In the genomic region with DNA sequence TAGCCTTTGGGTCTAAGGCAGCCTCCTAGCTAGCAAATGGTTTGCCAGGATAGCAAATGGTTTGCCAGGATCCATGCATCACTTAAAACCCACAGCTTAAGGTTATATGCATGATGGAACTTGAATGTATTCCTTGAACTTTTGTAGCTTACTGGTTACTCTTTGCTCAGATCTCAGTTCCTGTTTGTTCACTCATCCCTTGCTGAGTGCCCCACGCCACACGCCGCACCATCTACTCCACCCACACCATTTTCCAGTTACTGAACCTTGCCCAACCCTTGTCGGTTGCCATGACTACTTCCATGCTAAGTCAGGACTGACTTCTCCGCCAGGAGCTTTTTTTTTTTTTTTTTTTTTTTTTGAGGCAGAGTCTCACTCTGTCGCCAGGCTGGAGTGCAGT, we compare ENCODE assay signal across 9 cellular contexts. TPM values are rescaled to one million over a fixed set of nuclear protein-coding genes. Genes with fewer than 3 reads are reported as not detected.
DNase-seq lines count a peak whose midpoint lies in the region; ATAC-seq and TF ChIP-seq lines count a peak whose summit lies in the region.
"Had no signal": no experiment of that assay in that cellular context is flagged by ENCODE, and none has a peak within 500 bp of the region (broad histone marks: within the 10 kb centered on the region; RNA-seq: fewer than 3 reads in every experiment).

No MANE protein-coding gene starts in this region.

- H3K27ac ChIP-seq in OCI-LY7 (ENCODE audit: low read depth, low read length, poor library complexity, severe bottlenecking) (peak overlapping the region; percentile 27), right lobe of liver (no peak overlapping the region)

- no TSS peak for BruUV-seq in OCI-LY7 (replicated peaks; lab: Mats Ljungman, UMichigan)

- no peak for TF ChIP-seq POLR2A in right lobe of liver (IDR thresholded peaks at IDR 0.05)

- DNase-seq in DMS53 treated with DMSO at 0.1 percent for 48 hours (lab: John Stamatoyannopoulos, UW; ENCODE audit: unreplicated experiment) (peak; percentile 95), OCI-LY7 (ENCODE audit: low spot score) (peak; percentile 74), right lobe of liver (peak; percentile 51 to 67 (median 61)), GM03348 (ENCODE audit: low spot score) (no peak), NCI-H446 treated with DMSO at 0.1 percent for 48 hours (lab: John Stamatoyannopoulos, UW) (no peak), pons (ENCODE audit: low spot score) (no peak)
- DNase-seq: IMR-90 had no signal

- H3K79me2 ChIP-seq in OCI-LY7 (ENCODE audit: insufficient read depth, low read depth, low read length): no peaks in the 10 kb centered on the region

- CTCF ChIA-PET in OCI-LY7 (lab: Charles Lee; ENCODE audit: unreplicated experiment): interaction anchor here (0.6 kb wide), 1 partner anchor 210 kb away, joined by 3 read pairs; no protein-coding TSS in a partner anchor

- peak; percentile 82 for ATAC-seq in GM19035 (IDR thresholded peaks at IDR 0.05; ENCODE audit: unreplicated experiment)
- ATAC-seq in HG03095 (IDR thresholded peaks at IDR 0.05; ENCODE audit: unreplicated experiment): peak; percentile 72
- peak; percentile 79 to 96 (median 84) for ATAC-seq in right lobe of liver

- H2AFZ ChIP-seq in OCI-LY7 (ENCODE audit: low read length): peak overlapping the region; percentile 21; the same call in 1 of the 2 replicates

- 38% methylated on average over 5 of the region's 6 CpGs for WGBS in right lobe of liver (ENCODE audit: insufficient coverage, low coverage, low lambda C conversion rate, missing lambda C conversion rate)

- H3K4me1 ChIP-seq in OCI-LY7 (ENCODE audit: insufficient read depth, low read length, poor library complexity, severe bottlenecking) (peaks cover 9% of the 10 kb centered on the region), right lobe of liver (peaks cover 0 to 3% (median 0%) of the 10 kb centered on the region in 4 donors)

- intact Hi-C loops in OCI-LY7 (cut with micrococcal nuclease; ENCODE audit: unreplicated experiment): loop anchor here (5.0 kb wide), 1 partner anchor 57 kb away; no protein-coding TSS in a partner anchor
- intact Hi-C loops in right lobe of liver (cut with DNase I): no loop called here

- no peak overlapping the region for H3K4me3 ChIP-seq in OCI-LY7 (ENCODE audit: low read depth, low read length, poor library complexity, severe bottlenecking)
- H3K4me3 ChIP-seq in right lobe of liver: no peak overlapping the region

- H3K36me3 ChIP-seq in OCI-LY7 (ENCODE audit: insufficient read depth, low read length) (no peaks in the 10 kb centered on the region), right lobe of liver (no peaks in the 10 kb centered on the region)

- peak overlapping the region; percentile 54 for H3K4me2 ChIP-seq in OCI-LY7 (ENCODE audit: low read length)

- H3K9me2 ChIP-seq in OCI-LY7 (ENCODE audit: insufficient read depth, low read length): no peaks in the 10 kb centered on the region

- H4K20me1 ChIP-seq in OCI-LY7 (ENCODE audit: insufficient read depth, low read length): no peaks in the 10 kb centered on the region

- POLR2A ChIA-PET in OCI-LY7 (lab: Charles Lee): interaction anchor here (0.6 to 1.1 kb wide), 3 partner anchors 28 to 191 kb away, joined by 3 read pairs; no protein-coding TSS in a partner anchor

- no peaks in the 10 kb centered on the region for H3K9me3 ChIP-seq in OCI-LY7 (ENCODE audit: low read length)
- no peaks in the 10 kb centered on the region for H3K9me3 ChIP-seq in right lobe of liver

- TF ChIP-seq CTCF in OCI-LY7 (conservative IDR thresholded peaks at IDR 0.05; ENCODE audit: low read length) (no peak), right lobe of liver (IDR thresholded peaks at IDR 0.05) (no peak)

- no peaks in the 10 kb centered on the region for H3K27me3 ChIP-seq in right lobe of liver

RNA-seq across cellular contexts. Expression of a gene that starts 29.5 kb away (rescaled TPM):
- 20.2 and 29.7 TPM in 2 replicates for total RNA-seq in OCI-LY7 (2014; rRNA removed; shearing (Covaris generic))
- total RNA-seq in OCI-LY7 (2022): 28.7 and 34.0 TPM in 2 replicates
- 10 to 100 TPM; 15.4 to 28.0 (median 24.7) TPM for total RNA-seq in right lobe of liver

Comparison
In these comparisons a context has a peak if more than half of its experiments do, and no peak if none do; other contexts are left out.
1. DNase-seq: peak in DMS53 treated with DMSO at 0.1 percent for 48 hours (single experiment), OCI-LY7 (single experiment) and right lobe of liver (3 of 3); none in GM03348 (single experiment), NCI-H446 treated with DMSO at 0.1 percent for 48 hours (single experiment) and pons (single experiment).
2. Peak in every context shown above with its lines, with median percentiles within 50 percentile points of each other: ATAC-seq.